ENCODE assay signal across 11 cellular contexts in the genomic region with DNA sequence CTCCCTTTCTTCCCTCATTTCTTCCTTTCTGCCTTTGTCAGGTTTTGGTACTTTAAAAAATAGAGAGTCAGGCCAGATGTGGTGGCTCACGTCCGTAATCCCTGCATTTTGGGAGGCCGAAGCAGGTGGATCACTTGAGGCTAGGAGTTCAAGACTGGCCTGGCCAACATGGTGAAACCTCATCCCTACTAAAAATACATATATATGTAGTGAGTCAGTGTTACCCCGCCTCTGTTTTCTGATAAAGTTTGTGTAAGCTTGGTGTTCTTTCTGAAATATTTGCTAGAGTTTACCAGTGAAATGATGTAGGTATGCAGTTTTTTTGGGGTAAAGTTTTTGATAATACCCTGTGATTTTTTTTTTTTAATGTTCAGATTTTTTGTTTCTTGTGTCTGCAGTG. TPM values are rescaled to one million over a fixed set of nuclear protein-coding genes. Genes with fewer than 3 reads are reported as not detected.
DNase-seq lines count a peak whose midpoint lies in the region; ATAC-seq and TF ChIP-seq lines count a peak whose summit lies in the region.
"Had no signal": no experiment of that assay in that cellular context is flagged by ENCODE, and none has a peak within 500 bp of the region (broad histone marks: within the 10 kb centered on the region; RNA-seq: fewer than 3 reads in every experiment).

No MANE protein-coding gene starts in this region.

- peak overlapping the region; percentile 83 to 94 (median 90) for H3K27ac ChIP-seq in stomach
- no peak overlapping the region for H3K27ac ChIP-seq in GM23338 (ENCODE audit: low read depth)
- H3K27ac ChIP-seq: foreskin keratinocyte, skin epidermis had no signal

- H3K9me3 ChIP-seq in stomach: peaks cover 0 to 7% (median 0%) of the 10 kb centered on the region in 4 donors

- CTCF ChIA-PET in activated naive CD4-positive, alpha-beta T cell treated with anti-CD3 and anti-CD28 coated beads for 36 hours (lab: Charles Lee): interaction anchor here (3.0 kb wide), 1 partner anchor 9 kb away, joined by 29 read pairs; no protein-coding TSS in a partner anchor
- CTCF ChIA-PET in activated B cell treated with CpG ODN at 0.5 μM for 24 hours (lab: Charles Lee): interaction anchor here (1.2 to 4.4 kb wide), 2 partner anchors 30 to 161 kb away, joined by 3 to 20 read pairs; a partner anchor contains a TSS

- H3K4me3 ChIP-seq in fibroblast of the aortic adventitia (ENCODE audit: low read depth, low read length) (no peak overlapping the region), stomach (no peak overlapping the region), GM23338 (no peak overlapping the region)
- H3K4me3 ChIP-seq: lung, skin epidermis had no signal

- 69 to 85% (median 83%) methylated on average over 4 of the region's 4 CpGs for whole genome bisulfite sequencing in stomach, 5 donors

- H2AFZ ChIP-seq in GM23338: no peak overlapping the region

- TF ChIP-seq CTCF in activated B cell treated with CpG ODN at 0.5 μM for 24 hours (IDR thresholded peaks at IDR 0.05) (no peak), fibroblast of the aortic adventitia (IDR thresholded peaks at IDR 0.05; ENCODE audit: insufficient read depth, low read length) (no peak), stomach (IDR thresholded peaks at IDR 0.05) (no peak), GM23338 (conservative IDR thresholded peaks at IDR 0.05; ENCODE audit: low read depth in 2 of 2) (no peak)

- intact Hi-C loops in activated naive CD4-positive, alpha-beta T cell treated with anti-CD3 and anti-CD28 coated beads for 36 hours (cut with micrococcal nuclease): no loop called here
- intact Hi-C loops in activated B cell treated with CpG ODN at 0.5 μM for 24 hours (cut with micrococcal nuclease): no loop called here
- intact Hi-C loops in stomach (cut with DNase I; ENCODE audit: low total_unique reads): no loop called here

- POLR2A ChIA-PET in activated B cell treated with CpG ODN at 0.5 μM for 24 hours (lab: Charles Lee): interaction anchor here (1.0 kb wide), 1 partner anchor 57 kb away, joined by 3 read pairs; no protein-coding TSS in a partner anchor

- no peak for TF ChIP-seq POLR2A in stomach (IDR thresholded peaks at IDR 0.05)

- no peaks in the 10 kb centered on the region for H3K27me3 Mint-ChIP-seq in activated naive CD4-positive, alpha-beta T cell treated with anti-CD3 and anti-CD28 coated beads for 36 hours (ENCODE audit: low read depth)
- H3K27me3 Mint-ChIP-seq in activated B cell treated with CpG ODN at 0.5 μM for 24 hours (no peaks in the 10 kb centered on the region), GM23338 (ENCODE audit: insufficient read depth, low read depth, poor library complexity) (peaks cover 4% of the 10 kb centered on the region)

- ATAC-seq in activated naive CD4-positive, alpha-beta T cell treated with anti-CD3 and anti-CD28 coated beads, Interleukin-2, amount 50 U/mL, for 72 hours: no peak
- no peak for ATAC-seq in activated B cell treated with CpG ODN at 0.5 μM for 24 hours (ENCODE audit: low read depth)
- ATAC-seq in HG03442 (IDR thresholded peaks at IDR 0.05; ENCODE audit: unreplicated experiment): no peak
- ATAC-seq in GM23338: no peak
- no peak for ATAC-seq in HG03378 (IDR thresholded peaks at IDR 0.05; ENCODE audit: unreplicated experiment)

- H3K4me1 Mint-ChIP-seq in activated naive CD4-positive, alpha-beta T cell treated with anti-CD3 and anti-CD28 coated beads for 36 hours (ENCODE audit: low read depth): peaks cover 89% of the 10 kb centered on the region
- peaks cover 90% of the 10 kb centered on the region for H3K4me1 Mint-ChIP-seq in activated B cell treated with CpG ODN at 0.5 μM for 24 hours
- peaks cover 10% of the 10 kb centered on the region; the same call in 2 of the 3 replicates for H3K4me1 Mint-ChIP-seq in GM23338

- H3K36me3 ChIP-seq in stomach (no peaks in the 10 kb centered on the region), GM23338 (ENCODE audit: insufficient read depth) (peaks cover 8% of the 10 kb centered on the region; the same call in 1 of the 2 replicates)

- DNase-seq in activated naive CD4-positive, alpha-beta T cell treated with anti-CD3 and anti-CD28 coated beads, Interleukin-2, amount 50 U/mL, for 72 hours (ENCODE audit: low spot score in 2 of 2): no peak
- no peak for DNase-seq in activated naive CD4-positive, alpha-beta T cell treated with anti-CD3 and anti-CD28 coated beads for 36 hours
- DNase-seq in activated B cell treated with CpG ODN at 0.5 μM for 24 hours (no peak), fibroblast of the aortic adventitia (ENCODE audit: low read depth) (peak; percentile 72), stomach (no peak), GM23338 (ENCODE audit: low spot score) (no peak)

- H3K36me3 Mint-ChIP-seq in activated naive CD4-positive, alpha-beta T cell treated with anti-CD3 and anti-CD28 coated beads, Interleukin-2, amount 50 U/mL, for 72 hours: peaks cover 12 to 54% of the 10 kb centered on the region in 2 donors
- H3K36me3 Mint-ChIP-seq in activated naive CD4-positive, alpha-beta T cell treated with anti-CD3 and anti-CD28 coated beads for 36 hours (ENCODE audit: low read depth): peaks cover 29% of the 10 kb centered on the region
- H3K36me3 Mint-ChIP-seq in activated B cell treated with CpG ODN at 0.5 μM for 24 hours (ENCODE audit: low read depth): peaks cover 51% of the 10 kb centered on the region
- peaks cover 25% of the 10 kb centered on the region for H3K36me3 Mint-ChIP-seq in GM23338 (ENCODE audit: low read depth)

- H3K27me3 ChIP-seq in stomach: no peaks in the 10 kb centered on the region
- H3K27me3 ChIP-seq in GM23338 (ENCODE audit: insufficient read depth): no peaks in the 10 kb centered on the region
- H3K27me3 ChIP-seq: foreskin keratinocyte had no signal

- H3K4me1 ChIP-seq in stomach (peaks cover 48 to 82% (median 67%) of the 10 kb centered on the region in 4 donors), GM23338 (ENCODE audit: insufficient read depth) (no peaks in the 10 kb centered on the region; the same call in 1 of the 2 replicates)

- peak overlapping the region; percentile 77 to 81 for H3K27ac Mint-ChIP-seq in activated naive CD4-positive, alpha-beta T cell treated with anti-CD3 and anti-CD28 coated beads, Interleukin-2, amount 50 U/mL, for 72 hours
- H3K27ac Mint-ChIP-seq in activated naive CD4-positive, alpha-beta T cell treated with anti-CD3 and anti-CD28 coated beads for 36 hours: no peak overlapping the region
- H3K27ac Mint-ChIP-seq in activated B cell treated with CpG ODN at 0.5 μM for 24 hours (peak overlapping the region; percentile 80), GM23338 (no peak overlapping the region)

- peaks cover 15% of the 10 kb centered on the region for H3K79me2 ChIP-seq in GM23338 (replicated peaks; ENCODE audit: insufficient read depth)

- no peak overlapping the region for H3K4me2 ChIP-seq in GM23338

- TF ChIP-seq EP300 in stomach (IDR thresholded peaks at IDR 0.05): no peak

- H3K4me3 Mint-ChIP-seq in activated naive CD4-positive, alpha-beta T cell treated with anti-CD3 and anti-CD28 coated beads for 36 hours: no peak overlapping the region
- H3K4me3 Mint-ChIP-seq in activated B cell treated with CpG ODN at 0.5 μM for 24 hours (no peak overlapping the region), GM23338 (no peak overlapping the region)

- H3K9me3 Mint-ChIP-seq in activated naive CD4-positive, alpha-beta T cell treated with anti-CD3 and anti-CD28 coated beads, Interleukin-2, amount 50 U/mL, for 72 hours: peaks cover 0 to 31% of the 10 kb centered on the region in 2 donors
- peaks cover 20% of the 10 kb centered on the region for H3K9me3 Mint-ChIP-seq in activated naive CD4-positive, alpha-beta T cell treated with anti-CD3 and anti-CD28 coated beads for 36 hours
- H3K9me3 Mint-ChIP-seq in activated B cell treated with CpG ODN at 0.5 μM for 24 hours (peaks cover 2% of the 10 kb centered on the region), GM23338 (peaks cover 18% of the 10 kb centered on the region)

- no peaks in the 10 kb centered on the region for H4K20me1 ChIP-seq in GM23338 (replicated peaks; ENCODE audit: insufficient read depth)

- no peaks in the 10 kb centered on the region for H3K9me2 ChIP-seq in GM23338 (ENCODE audit: insufficient read depth)

- no peaks in the 10 kb centered on the region for H3F3A ChIP-seq in GM23338 (replicated peaks; ENCODE audit: low read depth)

TF ChIP-seq in GM23338, 12 proteins besides CTCF, POLR2A, EP300 and RAD21 (continues in another document):
- TF ChIP-seq, protein P1, sequence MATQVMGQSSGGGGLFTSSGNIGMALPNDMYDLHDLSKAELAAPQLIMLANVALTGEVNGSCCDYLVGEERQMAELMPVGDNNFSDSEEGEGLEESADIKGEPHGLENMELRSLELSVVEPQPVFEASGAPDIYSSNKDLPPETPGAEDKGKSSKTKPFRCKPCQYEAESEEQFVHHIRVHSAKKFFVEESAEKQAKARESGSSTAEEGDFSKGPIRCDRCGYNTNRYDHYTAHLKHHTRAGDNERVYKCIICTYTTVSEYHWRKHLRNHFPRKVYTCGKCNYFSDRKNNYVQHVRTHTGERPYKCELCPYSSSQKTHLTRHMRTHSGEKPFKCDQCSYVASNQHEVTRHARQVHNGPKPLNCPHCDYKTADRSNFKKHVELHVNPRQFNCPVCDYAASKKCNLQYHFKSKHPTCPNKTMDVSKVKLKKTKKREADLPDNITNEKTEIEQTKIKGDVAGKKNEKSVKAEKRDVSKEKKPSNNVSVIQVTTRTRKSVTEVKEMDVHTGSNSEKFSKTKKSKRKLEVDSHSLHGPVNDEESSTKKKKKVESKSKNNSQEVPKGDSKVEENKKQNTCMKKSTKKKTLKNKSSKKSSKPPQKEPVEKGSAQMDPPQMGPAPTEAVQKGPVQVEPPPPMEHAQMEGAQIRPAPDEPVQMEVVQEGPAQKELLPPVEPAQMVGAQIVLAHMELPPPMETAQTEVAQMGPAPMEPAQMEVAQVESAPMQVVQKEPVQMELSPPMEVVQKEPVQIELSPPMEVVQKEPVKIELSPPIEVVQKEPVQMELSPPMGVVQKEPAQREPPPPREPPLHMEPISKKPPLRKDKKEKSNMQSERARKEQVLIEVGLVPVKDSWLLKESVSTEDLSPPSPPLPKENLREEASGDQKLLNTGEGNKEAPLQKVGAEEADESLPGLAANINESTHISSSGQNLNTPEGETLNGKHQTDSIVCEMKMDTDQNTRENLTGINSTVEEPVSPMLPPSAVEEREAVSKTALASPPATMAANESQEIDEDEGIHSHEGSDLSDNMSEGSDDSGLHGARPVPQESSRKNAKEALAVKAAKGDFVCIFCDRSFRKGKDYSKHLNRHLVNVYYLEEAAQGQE (IDR thresholded peaks at IDR 0.05; ENCODE audit: unreplicated experiment): no peak
- no peak for TF ChIP-seq NANOG (IDR thresholded peaks at IDR 0.05; ENCODE audit: borderline replicate concordance)
- TF ChIP-seq JUNB (IDR thresholded peaks at IDR 0.05; ENCODE audit: unreplicated experiment): no peak

RNA-seq across cellular contexts. Expression of a gene that starts 58.8 kb away (rescaled TPM):
- total RNA-seq in activated naive CD4-positive, alpha-beta T cell treated with anti-CD3 and anti-CD28 coated beads, Interleukin-2, amount 50 U/mL, for 72 hours: 10 to 100 TPM; 63.2 to 94.8 TPM
- total RNA-seq in activated naive CD4-positive, alpha-beta T cell treated with anti-CD3 and anti-CD28 coated beads for 36 hours: 10 to 100 TPM; 68.9 to 72.3 TPM
- total RNA-seq in activated B cell treated with CpG ODN at 0.5 μM for 24 hours (140 and 188 TPM in 2 replicates), fibroblast of the aortic adventitia (ENCODE audit: low replicate concordance) (4.1 and 7.4 TPM in 2 replicates), stomach (100 to 1,000 TPM; 191 to 471 (median 216) TPM)
- polyA plus RNA-seq in stomach (10 to 100 TPM; 21.9 to 85.4 (median 25.2) TPM), GM23338 (2016; fragmentation: Nextera tagmentation; extraction: Ambion mirVana) (10.6 and 11.1 TPM in 2 replicates)
- 20.5 and 23.4 TPM in 2 replicates for total RNA-seq in GM23338 (2014; rRNA removed; shearing (Covaris generic))

Comparison
In these comparisons a context has a peak if more than half of its experiments do, and no peak if none do; other contexts are left out.
1. H3K27ac Mint-ChIP-seq: peak in activated naive CD4-positive, alpha-beta T cell treated with anti-CD3 and anti-CD28 coated beads, Interleukin-2, amount 50 U/mL, for 72 hours (2 of 2) and activated B cell treated with CpG ODN at 0.5 μM for 24 hours (single experiment); none in activated naive CD4-positive, alpha-beta T cell treated with anti-CD3 and anti-CD28 coated beads for 36 hours (single experiment) and GM23338 (single experiment).